13 cellular contexts compared by ENCODE assay signal in the genomic region with DNA sequence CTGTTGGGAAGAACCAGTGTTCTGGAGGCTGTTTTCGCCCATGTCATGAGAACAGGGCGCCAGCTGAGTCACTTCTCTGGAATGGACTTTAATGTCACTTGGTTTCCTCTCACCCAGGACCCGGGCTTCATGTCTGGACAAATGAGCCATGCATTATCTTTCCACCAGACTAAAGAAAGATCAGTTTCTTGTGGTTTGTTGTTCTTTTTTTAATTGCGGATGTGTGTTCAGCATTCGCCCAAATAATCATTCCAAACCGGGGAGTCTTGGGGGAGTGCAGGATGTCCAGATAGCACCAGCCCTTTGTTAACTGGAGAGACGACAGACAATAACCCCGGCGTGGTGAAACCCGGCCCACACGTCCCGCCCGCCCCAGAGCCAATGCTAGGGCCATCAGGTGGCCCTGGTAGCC.
DNase-seq lines count a peak whose midpoint lies in the region; FAIRE-seq and TF ChIP-seq lines count a peak whose summit lies in the region.
"Had no signal": no experiment of that assay in that cellular context is flagged by ENCODE, and none has a peak within 500 bp of the region (broad histone marks: within the 10 kb centered on the region; RNA-seq: fewer than 3 reads in every experiment).

No MANE protein-coding gene starts in this region.

- peaks cover 29% of the 10 kb centered on the region for H3K27me3 Mint-ChIP-seq in endothelial cell (ENCODE audit: unreplicated experiment)
- no peaks in the 10 kb centered on the region for H3K27me3 Mint-ChIP-seq in mesothelial cell of epicardium (ENCODE audit: low read depth)

- H3K4me1 Mint-ChIP-seq in endothelial cell (ENCODE audit: unreplicated experiment) (peaks cover 90% of the 10 kb centered on the region), mesothelial cell of epicardium (peaks cover 63% of the 10 kb centered on the region)
- H3K4me1 Mint-ChIP-seq: naive B cell had no signal

- DNase-seq in RWPE1 (ENCODE audit: low spot score) (no peak), endothelial cell (ENCODE audit: low spot score) (no peak), mesothelial cell of epicardium (ENCODE audit: low spot score in 2 of 2, unreplicated experiment in 2 of 2) (no peak), urothelium cell line (ENCODE audit: low spot score) (peak; percentile 62), OCI-M2 (lab: John Stamatoyannopoulos, UW; ENCODE audit: unreplicated experiment) (no peak), iPS-NIHi7 (ENCODE audit: extremely low spot score) (no peak)
- DNase-seq in activated T-cell treated with anti-CD3 and anti-CD28 coated beads, Interleukin-2, amount 50 U/mL, for 1 hour: no peak
- DNase-seq: naive B cell, NCI-H526 treated with DMSO at 0.1 percent for 48 hours, T-helper 9 cell had no signal

- H3K27ac ChIP-seq in RWPE1: peak overlapping the region; percentile 42

- no peaks in the 10 kb centered on the region for H3K9me3 Mint-ChIP-seq in endothelial cell (ENCODE audit: unreplicated experiment)
- H3K9me3 Mint-ChIP-seq in mesothelial cell of epicardium: no peaks in the 10 kb centered on the region
- H3K9me3 Mint-ChIP-seq: activated T-helper 1 cell treated with anti-CD3 and anti-CD28 coated beads, Interleukin-12 subunit alpha, Interleukin-12 subunit beta, Interleukin-2, Interleukin-4 antibody, amounts not matched to agents 30 ng/mL and 10 ng/mL and 1 ng/mL, durations not matched to agents 14 hours and 24 hours and 36 hours had no signal

- POLR2A ChIA-PET in RWPE1 (lab: Yijun Ruan, JAX; ENCODE audit: low non-redundant PET): no interaction called here

- no peak for FAIRE-seq in urothelium cell line (lab: Jason Lieb, UNC)
- FAIRE-seq: GM19239, K562 had no signal

- H3K27ac Mint-ChIP-seq in endothelial cell (ENCODE audit: unreplicated experiment) (peak overlapping the region; percentile 86), mesothelial cell of epicardium (peak overlapping the region; percentile 84)
- H3K27ac Mint-ChIP-seq: activated T-helper 1 cell treated with anti-CD3 and anti-CD28 coated beads, Interleukin-12 subunit alpha, Interleukin-12 subunit beta, Interleukin-2, Interleukin-4 antibody, amounts not matched to agents 30 ng/mL and 10 ng/mL and 1 ng/mL, durations not matched to agents 14 hours and 24 hours and 36 hours; naive B cell had no signal

- TF ChIP-seq CTCF in RWPE1 (conservative IDR thresholded peaks at IDR 0.05; ENCODE audit: low read depth): no peak
- TF ChIP-seq CTCF in endothelial cell (IDR thresholded peaks at IDR 0.05; ENCODE audit: unreplicated experiment): no peak
- TF ChIP-seq CTCF in mesothelial cell of epicardium (IDR thresholded peaks at IDR 0.05; ENCODE audit: unreplicated experiment): no peak

- H3K36me3 Mint-ChIP-seq in endothelial cell (ENCODE audit: low read depth, unreplicated experiment) (peaks cover 68% of the 10 kb centered on the region), mesothelial cell of epicardium (peaks cover 12% of the 10 kb centered on the region)
- H3K36me3 Mint-ChIP-seq: naive B cell had no signal

- peak overlapping the region; percentile 25 for H3K4me3 Mint-ChIP-seq in endothelial cell (ENCODE audit: unreplicated experiment)
- H3K4me3 Mint-ChIP-seq in mesothelial cell of epicardium: no peak overlapping the region
- H3K4me3 Mint-ChIP-seq: activated T-helper 1 cell treated with anti-CD3 and anti-CD28 coated beads, Interleukin-12 subunit alpha, Interleukin-12 subunit beta, Interleukin-2, Interleukin-4 antibody, amounts not matched to agents 30 ng/mL and 10 ng/mL and 1 ng/mL, durations not matched to agents 14 hours and 24 hours and 36 hours; naive B cell had no signal

- CTCF ChIA-PET in RWPE1 (lab: Yijun Ruan, JAX): no interaction called here
